Comparison of ENCODE assay signal across 8 cellular contexts in the genomic region with DNA sequence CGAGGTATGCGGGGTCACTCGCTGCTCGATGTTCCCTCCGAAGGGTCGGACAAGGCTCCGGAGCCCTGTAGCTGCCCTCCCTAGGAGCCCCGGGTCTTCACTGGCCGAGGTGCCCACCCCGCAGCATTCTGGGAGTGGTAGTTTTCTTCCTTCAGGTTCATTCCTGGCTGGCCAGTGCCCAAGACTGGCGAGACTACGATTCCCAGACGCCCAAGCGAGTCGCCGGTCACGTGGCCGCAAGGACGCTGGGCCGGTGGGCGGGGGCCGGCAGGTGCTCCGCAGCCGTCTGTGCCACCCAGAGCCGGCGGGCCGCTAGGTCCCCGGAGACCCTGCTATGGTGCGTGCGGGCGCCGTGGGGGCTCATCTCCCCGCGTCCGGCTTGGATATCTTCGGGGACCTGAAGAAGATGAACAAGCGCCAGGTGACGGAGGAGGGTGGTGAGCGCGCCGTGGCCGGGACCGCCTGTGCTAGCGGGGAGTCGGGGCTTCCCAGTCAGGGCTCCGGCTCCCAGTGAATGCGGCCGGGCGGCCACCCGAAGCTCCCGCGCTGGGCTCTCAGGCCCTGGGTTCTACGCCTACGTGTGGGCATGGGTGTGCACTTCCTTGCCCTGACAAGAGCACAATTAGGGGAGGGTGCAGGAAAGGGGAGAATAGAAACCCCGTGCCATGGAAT. TPM values are rescaled to one million over a fixed set of nuclear protein-coding genes. Genes with fewer than 3 reads are reported as not detected.
DNase-seq lines count a peak whose midpoint lies in the region; TF ChIP-seq lines count a peak whose summit lies in the region.

A gene (plus strand): TSS at position 270 of the 672 bp plus-strand sequence. CDS start 65 bp downstream, at position 335.

- H3K4me1 ChIP-seq in suprapubic skin, result peaks cover 19% of the 10 kb centered on the region

- no peaks in the 10 kb centered on the region for H3K36me3 Mint-ChIP-seq in HFFc6 (ENCODE audit: low read depth)

- TF ChIP-seq EP300 in suprapubic skin (IDR thresholded peaks at IDR 0.05), result no peak

- H3K27me3 ChIP-seq in suprapubic skin, result peaks cover 6% of the 10 kb centered on the region

- H3K9me3 ChIP-seq in SK-N-MC (ENCODE audit: low read depth, low read length), result no peaks in the 10 kb centered on the region
- H3K9me3 ChIP-seq in suprapubic skin, result no peaks in the 10 kb centered on the region

- DNase-seq in GM04503 (ENCODE audit: low read depth) (peak; percentile 75), HFFc6 (peak; percentile 94), NB4 (ENCODE audit: low read depth) (peak; percentile 96), SK-N-MC (ENCODE audit: low read depth, low spot score) (peak; percentile 89), globus pallidus (ENCODE audit: low spot score) (peak; percentile 97), nucleus accumbens (lab: John Stamatoyannopoulos, UW) (peak; percentile 71 to 99 (median 95)), suprapubic skin (ENCODE audit: low spot score in 2 of 2) (peak; percentile 97)
- DNase-seq in activated naive CD4-positive, alpha-beta T cell treated with anti-CD3 and anti-CD28 coated beads, Interleukin-2, amount 50 U/mL, for 16 hours, result peak; percentile 97

- H3K4me3 ChIP-seq in NB4 (ENCODE audit: low read depth, low read length) (peak within 1 kb of the TSS; percentile 87), SK-N-MC (peak within 1 kb of the TSS; percentile 83), suprapubic skin (peak within 1 kb of the TSS; percentile 77)

- peaks cover 30% of the 10 kb centered on the region for H3K4me1 Mint-ChIP-seq in HFFc6 (ENCODE audit: low read depth)

- WGBS in suprapubic skin, result 0% methylated on average over 23 of the region's 55 CpGs

- TF ChIP-seq POLR2A in NB4 (IDR thresholded peaks at IDR 0.05; ENCODE audit: extremely low read depth, insufficient read length), result no peak
- TF ChIP-seq POLR2A in suprapubic skin (IDR thresholded peaks at IDR 0.05), result no peak

- H3K9me3 Mint-ChIP-seq in HFFc6, result no peaks in the 10 kb centered on the region

- H3K27ac Mint-ChIP-seq in HFFc6, result peak within 1 kb of the TSS; percentile 94

- peak within 1 kb of the TSS; percentile 83 for H3K9ac ChIP-seq in SK-N-MC (ENCODE audit: insufficient read length)

- H3K36me3 ChIP-seq in SK-N-MC (ENCODE audit: insufficient read depth, low read length) (no peaks in the 10 kb centered on the region), suprapubic skin (no peaks in the 10 kb centered on the region)

- no peak for TF ChIP-seq CTCF in HFFc6 (IDR thresholded peaks at IDR 0.05)
- TF ChIP-seq CTCF in NB4 (IDR thresholded peaks at IDR 0.05; ENCODE audit: low read depth, low read length), result no peak
- no peak for TF ChIP-seq CTCF in suprapubic skin (IDR thresholded peaks at IDR 0.05)

- H3K4me3 Mint-ChIP-seq in HFFc6, result peak within 1 kb of the TSS; percentile 94

- H3K27ac ChIP-seq in SK-N-MC (peak within 1 kb of the TSS; percentile 79; the same call in 1 of the 2 replicates), suprapubic skin (peak within 1 kb of the TSS; percentile 87)

- H3K27me3 Mint-ChIP-seq in HFFc6 (ENCODE audit: insufficient read depth), result peaks cover 10% of the 10 kb centered on the region

RNA-seq across cellular contexts. Expression of the gene that starts here (rescaled TPM):
- total RNA-seq in HFFc6 (2021; fragmentation: NEBNext Ultra II Directional; extraction: Animal tissue kit (Norgen Biotek cat#: 25700)), result 10 to 100 TPM; 39.5 to 59.8 (median 50.8) TPM
- total RNA-seq in suprapubic skin, result 10 to 100 TPM; 25.9 to 48.0 (median 34.4) TPM

Comparison
In these comparisons a context has a peak if more than half of its experiments do, and no peak if none do; other contexts are left out.
1. Peak in every context shown above with its lines: DNase-seq, H3K4me3 ChIP-seq and H3K27ac ChIP-seq.